In genomic region chr17:4555863-4556646, GRCh38 we compare ENCODE assay signal across 8 cellular contexts. TPM values are rescaled to one million over a fixed set of nuclear protein-coding genes. Genes with fewer than 3 reads are reported as not detected.
DNase-seq lines count a peak whose midpoint lies in the region; ATAC-seq and TF ChIP-seq lines count a peak whose summit lies in the region.

No MANE protein-coding gene starts in this region.

- TF ChIP-seq POLR2A in body of pancreas (IDR thresholded peaks at IDR 0.05) (no peak), uterus (IDR thresholded peaks at IDR 0.05) (no peak)

- H2BK5ac ChIP-seq in mesendoderm (ENCODE audit: low read length), result no peak overlapping the region

- peak overlapping the region; percentile 61 for H3K56ac ChIP-seq in mesendoderm (ENCODE audit: low read length)

- ATAC-seq in heart right ventricle (no peak), body of pancreas (no peak), GM21723 (IDR thresholded peaks at IDR 0.05; ENCODE audit: unreplicated experiment) (no peak), GM21515 (IDR thresholded peaks at IDR 0.05; ENCODE audit: unreplicated experiment) (no peak)

- peak overlapping the region; percentile 45 for H3K4me2 ChIP-seq in mesendoderm (ENCODE audit: low read length)

- H3K27ac ChIP-seq in heart right ventricle (peak overlapping the region; percentile 49 to 92 (median 88)), body of pancreas (peak overlapping the region in 3 of 4 donors; percentile 42 to 88 (median 81)), mesendoderm (ENCODE audit: low read depth, low read length) (no peak overlapping the region), uterus (peak overlapping the region; percentile 73 to 82)

- H3K9me3 ChIP-seq in heart right ventricle (no peaks in the 10 kb centered on the region), body of pancreas (no peaks in the 10 kb centered on the region), uterus (no peaks in the 10 kb centered on the region)

- H2BK15ac ChIP-seq in mesendoderm (replicated peaks; ENCODE audit: low read depth), result no peak overlapping the region

- H3K27me3 ChIP-seq in heart right ventricle (no peaks in the 10 kb centered on the region), body of pancreas (no peaks in the 10 kb centered on the region), mesendoderm (ENCODE audit: insufficient read depth, low read length, poor library complexity) (no peaks in the 10 kb centered on the region), uterus (no peaks in the 10 kb centered on the region)

- no peak overlapping the region for H3K18ac ChIP-seq in mesendoderm (ENCODE audit: low read length)

- H3K4me3 ChIP-seq in heart right ventricle, result peak overlapping the region; percentile 44 to 96 (median 78)
- peak overlapping the region; percentile 34 to 77 for H3K4me3 ChIP-seq in body of pancreas
- H3K4me3 ChIP-seq in mesendoderm (ENCODE audit: low read length), result peak overlapping the region; percentile 3
- peak overlapping the region; percentile 74 to 82 for H3K4me3 ChIP-seq in uterus

- no peak overlapping the region for H2BK120ac ChIP-seq in mesendoderm (ENCODE audit: low read depth, low read length)

- WGBS in heart right ventricle, 2 donors, result 61 to 63% methylated on average over 15 of the region's 15 CpGs
- 57% methylated on average over 15 of the region's 15 CpGs for WGBS in body of pancreas, 2 donors
- WGBS in mesendoderm (ENCODE audit: extremely low coverage, insufficient coverage, low lambda C conversion rate), result no CpG with 5 or more reads among the region's 15 CpGs

- no peak for DNase-seq in heart right ventricle
- no peak for DNase-seq in cardiac septum (ENCODE audit: low spot score)
- no peak for DNase-seq in body of pancreas
- DNase-seq in mesendoderm, result peak; percentile 51
- no peak for DNase-seq in uterus
- no peak for DNase-seq in stimulated activated naive CD4-positive, alpha-beta T cell treated with Interleukin-2 at 50 U/mL for 16 hours (lab: John Stamatoyannopoulos, UW)

- H4K8ac ChIP-seq in mesendoderm (ENCODE audit: low read depth, low read length), result no peak overlapping the region

- peak overlapping the region; percentile 88 for H4K5ac ChIP-seq in mesendoderm (ENCODE audit: low read length)

- H3K79me1 ChIP-seq in mesendoderm (ENCODE audit: low read length), result peaks cover 11% of the 10 kb centered on the region

- peak overlapping the region; percentile 70 for H3K9ac ChIP-seq in mesendoderm (ENCODE audit: low read length)

- intact Hi-C loops in heart right ventricle (cut with DNase I), result loop anchor here in 3 of 10 donors (5.0 to 10.0 kb wide), 2 partner anchors 61 to 134 kb away; partner anchors contain the start of gene SPNS2 (in 1 of the 3)
- intact Hi-C loops in cardiac septum (cut with DNase I), result loop anchor here (5.0 kb wide), 1 partner anchor 134 kb away; no protein-coding TSS in a partner anchor
- intact Hi-C loops in body of pancreas (cut with DNase I), result no loop called here
- intact Hi-C loops in uterus (cut with DNase I; ENCODE audit: low total_unique reads), result no loop called here

- H3K36me3 ChIP-seq in heart right ventricle (peaks cover 0 to 31% (median 11%) of the 10 kb centered on the region in 9 donors), body of pancreas (replicated peaks in 1 of 2; ENCODE audit: insufficient read depth in 1 of 2, low read depth in 2 of 2) (peaks cover 7 to 14% of the 10 kb centered on the region in 2 donors), mesendoderm (ENCODE audit: control insufficient read depth, insufficient read depth, low read length) (peaks cover 8% of the 10 kb centered on the region), uterus (no peaks in the 10 kb centered on the region)

- H3K23ac ChIP-seq in mesendoderm (ENCODE audit: low read length), result no peak overlapping the region

- peaks cover 21% of the 10 kb centered on the region for H3K79me2 ChIP-seq in mesendoderm (ENCODE audit: control insufficient read depth, insufficient read depth, low read length)

- H3K4ac ChIP-seq in mesendoderm (ENCODE audit: low read depth, low read length), result no peak overlapping the region

- H3K4me1 ChIP-seq in heart right ventricle (peaks cover 7 to 24% (median 21%) of the 10 kb centered on the region in 9 donors), body of pancreas (peaks cover 52% of the 10 kb centered on the region), mesendoderm (ENCODE audit: control insufficient read depth, low read depth, low read length) (peaks cover 3% of the 10 kb centered on the region), uterus (no peaks in the 10 kb centered on the region)

- no peak overlapping the region for H2AK5ac ChIP-seq in mesendoderm (ENCODE audit: low read length)

- TF ChIP-seq CTCF in heart right ventricle (IDR thresholded peaks at IDR 0.05) (no peak), body of pancreas (IDR thresholded peaks at IDR 0.05) (no peak), uterus (IDR thresholded peaks at IDR 0.05) (no peak)

RNA-seq across cellular contexts. Expression of gene MYBBP1A, which starts 0.9 kb away (rescaled TPM):
- total RNA-seq in heart right ventricle (10 to 100 TPM; 18.7 to 30.3 (median 21.7) TPM), cardiac septum (26.1 TPM), body of pancreas (100 to 1,000 TPM in 1 of 2 donors, 10 to 100 TPM in 1; 37.9 to 105 TPM), uterus (10 to 100 TPM; 10.9 to 64.7 (median 25.2) TPM)
- 10 to 100 TPM; 25.4 to 25.7 TPM for polyA plus RNA-seq in heart right ventricle
- 74.9 TPM for polyA plus RNA-seq in mesendoderm (2013, experiment 1 of 2)
- 78.6 TPM for polyA plus RNA-seq in mesendoderm (2013, experiment 2 of 2)

RNA-seq across cellular contexts. Expression of gene GGT6, which starts 4.3 kb away (rescaled TPM):
- total RNA-seq in heart right ventricle (under 1 TPM in 4 of 10 donors, not detected in 6; 0.08 to 0.19 (median 0.12) TPM), cardiac septum (not detected), body of pancreas (10 to 100 TPM; 29.3 to 85.7 TPM), uterus (1 to 10 TPM in 1 of 4 donors, under 1 TPM in 2, not detected in 1; 0.21 to 4.4 (median 0.29) TPM)
- polyA plus RNA-seq in heart right ventricle, result under 1 TPM; 0.03 to 0.15 TPM
- polyA plus RNA-seq in mesendoderm (2013, experiment 1 of 2), result 0.06 TPM
- 0.04 TPM for polyA plus RNA-seq in mesendoderm (2013, experiment 2 of 2)

RNA-seq across cellular contexts. Expression of gene SMTNL2, which starts 28.3 kb away (rescaled TPM):
- total RNA-seq in heart right ventricle, result 10 to 100 TPM in 9 of 10 donors, 1 to 10 TPM in 1; 7.8 to 84.1 (median 23.4) TPM
- polyA plus RNA-seq in heart right ventricle, result 10 to 100 TPM in 1 of 2 donors, 1 to 10 TPM in 1; 2.7 to 11.8 TPM
- total RNA-seq in cardiac septum, result 8.1 TPM
- total RNA-seq in body of pancreas, result under 1 TPM; 0.33 to 0.78 TPM
- 0.73 TPM for polyA plus RNA-seq in mesendoderm (2013, experiment 1 of 2)
- polyA plus RNA-seq in mesendoderm (2013, experiment 2 of 2), result 0.60 TPM
- 10 to 100 TPM in 1 of 4 donors, 1 to 10 TPM in 2, not detected in 1; 5.7 to 12.0 (median 6.8) TPM for total RNA-seq in uterus

RNA-seq across cellular contexts. Expression of gene SPNS2, which starts 57.4 kb away (rescaled TPM):
- 10 to 100 TPM in 4 of 10 donors, 1 to 10 TPM in 6; 4.5 to 19.9 (median 8.9) TPM for total RNA-seq in heart right ventricle
- polyA plus RNA-seq in heart right ventricle, result 10 to 100 TPM; 22.0 to 27.7 TPM
- total RNA-seq in cardiac septum, result 10.3 TPM
- total RNA-seq in body of pancreas, result 10 to 100 TPM; 19.2 to 58.0 TPM
- 0.24 TPM for polyA plus RNA-seq in mesendoderm (2013, experiment 1 of 2)
- 0.15 TPM for polyA plus RNA-seq in mesendoderm (2013, experiment 2 of 2)
- total RNA-seq in uterus, result 10 to 100 TPM in 2 of 4 donors, 1 to 10 TPM in 2; 3.8 to 40.5 (median 13.6) TPM

Comparison
In these comparisons a context has a peak if more than half of its experiments do, and no peak if none do; other contexts are left out.
1. H3K4me3 ChIP-seq: peak in every context shown above with its lines; median percentile 78 in heart right ventricle; 78 in uterus; 56 in body of pancreas; 3 in mesendoderm.
2. RNA of gene GGT6, which starts 4.3 kb away (total RNA-seq): 29.3 to 85.7 TPM in body of pancreas; 0.21 to 4.4 TPM in uterus, 0.08 to 0.19 TPM in heart right ventricle and not detected in cardiac septum (single experiment); every median in the first group is over 4 times any median in the second.